Comparison of ENCODE assay signal across 22 cellular contexts in the genomic region with DNA sequence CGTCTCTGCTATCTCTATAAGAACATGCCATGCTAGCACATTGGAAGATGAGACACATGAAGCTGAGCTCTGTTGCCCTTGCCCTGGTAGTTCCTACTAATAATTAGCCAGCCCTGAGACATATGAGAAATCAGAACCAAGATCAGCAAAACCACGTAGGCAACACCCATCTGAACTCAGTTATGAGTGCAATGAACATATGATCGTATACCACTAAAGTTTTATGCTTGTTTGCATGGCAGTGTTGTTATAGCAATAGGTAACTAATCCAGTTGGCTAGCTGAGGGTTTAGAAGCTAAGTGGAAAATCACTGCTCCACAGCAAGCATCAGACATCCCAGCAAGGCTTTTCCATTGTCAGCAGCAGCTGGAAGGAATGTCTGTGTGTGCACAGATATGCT.
"Had no signal": no experiment of that assay in that cellular context is flagged by ENCODE, and none has a peak within 500 bp of the region (broad histone marks: within the 10 kb centered on the region; RNA-seq: fewer than 3 reads in every experiment).

No MANE protein-coding gene starts in this region.

- H3K27ac ChIP-seq: SJSA1 had no signal

- DNase-seq: activated CD4-positive, alpha-beta T cell treated with anti-CD3 and anti-CD28 coated beads for 48 hours; activated CD4-positive, alpha-beta T cell treated with anti-CD3 and anti-CD28 coated beads, Interleukin-2, amount 50 U/mL, for 4 hours; activated CD4-positive, CD25-positive, alpha-beta regulatory T cell treated with anti-CD3 and anti-CD28 coated beads, Interleukin-2, amount 50 U/mL, for 72 hours; activated CD8-positive, alpha-beta memory T cell treated with anti-CD3 and anti-CD28 coated beads, Interleukin-2, amount 50 U/mL, for 48 hours; activated CD8-positive, alpha-beta T cell treated with anti-CD3 and anti-CD28 coated beads, Interleukin-2, amount 10 ng/mL, durations not matched to agents 7 days and 5 days; activated effector memory CD4-positive, alpha-beta T cell treated with Interleukin-2 at 50 U/mL for 16 hours; activated naive CD4-positive, alpha-beta T cell treated with Interleukin-2 at 50 U/mL for 16 hours; activated T-cell treated with anti-CD3 and anti-CD28 coated beads, Interleukin-2, amount 50 U/mL, for 24 hours; cerebellar nuclear complex; KG1; NCI-H1092; NCI-H1417; NCI-H1930; NCI-H2171; NCI-H2227 treated with DMSO at 0.1 percent for 48 hours; NCI-H526; PC-3; SHP77 had no signal

- H3K4me1 ChIP-seq: SJSA1 had no signal

- ATAC-seq: activated CD8-positive, alpha-beta T cell treated with anti-CD3 and anti-CD28 coated beads, Interleukin-2, amount 10 ng/mL, durations not matched to agents 7 days and 5 days; PC-3; SK-N-SH treated with all-trans-retinoic acid at 6 μM for 48 hours; WTC11 had no signal

- H3K36me3 ChIP-seq: SJSA1 had no signal

- H3K4me3 ChIP-seq: SJSA1 had no signal

- H3K27me3 ChIP-seq: SJSA1 had no signal

- H3K9me3 ChIP-seq: SJSA1 had no signal

- FAIRE-seq: RCC 7860 had no signal
